In genomic region chr2:68646303-68646702, GRCh38 we compare ENCODE assay signal across 15 cellular contexts. TPM values are rescaled to one million over a fixed set of nuclear protein-coding genes. Genes with fewer than 3 reads are reported as not detected.
DNase-seq lines count a peak whose midpoint lies in the region; ATAC-seq and TF ChIP-seq lines count a peak whose summit lies in the region.
"Had no signal": no experiment of that assay in that cellular context is flagged by ENCODE, and none has a peak within 500 bp of the region (broad histone marks: within the 10 kb centered on the region; RNA-seq: fewer than 3 reads in every experiment).

No MANE protein-coding gene starts in this region.

- H3K27ac Mint-ChIP-seq in neural progenitor cell = no peak overlapping the region
- H3K27ac Mint-ChIP-seq: activated naive CD8-positive, alpha-beta T cell treated with anti-CD3 and anti-CD28 coated beads, Interleukin-2, amount 10 ng/mL, durations not matched to agents 7 days and 5 days had no signal

- H3K9me3 Mint-ChIP-seq in neural progenitor cell = peaks cover 8% of the 10 kb centered on the region

- no peaks in the 10 kb centered on the region for H3K36me3 ChIP-seq in neural progenitor cell
- H3K36me3 ChIP-seq: gastrocnemius medialis, thyroid gland had no signal

- H3K9me3 ChIP-seq in neural progenitor cell (ENCODE audit: low read depth) = no peaks in the 10 kb centered on the region
- H3K9me3 ChIP-seq: gastrocnemius medialis, thyroid gland had no signal

- H3K36me3 Mint-ChIP-seq in neural progenitor cell = no peaks in the 10 kb centered on the region

- H3K4me3 ChIP-seq in NB4 (ENCODE audit: low read depth, low read length) (no peak overlapping the region), astrocyte of the cerebellum (ENCODE audit: low read depth, low read length) (no peak overlapping the region), neural progenitor cell (no peak overlapping the region)
- H3K4me3 ChIP-seq: gastrocnemius medialis, PC-9, thyroid gland had no signal

- no peaks in the 10 kb centered on the region for H4K20me1 ChIP-seq in neural progenitor cell (ENCODE audit: low read depth)

- H3K27ac ChIP-seq in neural progenitor cell = no peak overlapping the region
- H3K27ac ChIP-seq: gastrocnemius medialis, PC-9, thyroid gland had no signal

- peaks cover 42% of the 10 kb centered on the region for H3K27me3 Mint-ChIP-seq in neural progenitor cell (ENCODE audit: insufficient read depth, low read depth)

- TF ChIP-seq POLR2A in NB4 (IDR thresholded peaks at IDR 0.05; ENCODE audit: extremely low read depth, insufficient read length) = no peak

- DNase-seq in NCI-H2171 treated with DMSO at 0.1 percent for 48 hours (lab: John Stamatoyannopoulos, UW) = peak; percentile 18
- no peak for DNase-seq in NCI-H2171 (lab: John Stamatoyannopoulos, UW)
- DNase-seq in NB4 (ENCODE audit: low read depth) = peak; percentile 51
- no peak for DNase-seq in astrocyte of the cerebellum (ENCODE audit: low read depth)
- no peak for DNase-seq in neural progenitor cell (ENCODE audit: low spot score)
- DNase-seq: activated naive CD8-positive, alpha-beta T cell treated with anti-CD3 and anti-CD28 coated beads, Interleukin-2, amount 10 ng/mL, durations not matched to agents 7 days and 5 days; dermis blood vessel endothelial cell; gastrocnemius medialis; kidney glomerular epithelial cell; PC-9; T1000; thyroid gland had no signal

- H3K27me3 ChIP-seq in neural progenitor cell = peaks cover 43% of the 10 kb centered on the region

- H3K79me2 ChIP-seq in neural progenitor cell (ENCODE audit: low read depth) = no peaks in the 10 kb centered on the region

- H3K4me1 Mint-ChIP-seq in neural progenitor cell = peaks cover 7% of the 10 kb centered on the region

- peaks cover 4% of the 10 kb centered on the region for H3K4me1 ChIP-seq in neural progenitor cell
- H3K4me1 ChIP-seq: gastrocnemius medialis had no signal

- no peak overlapping the region for H3K9ac ChIP-seq in neural progenitor cell

- no peak overlapping the region for H2AFZ ChIP-seq in neural progenitor cell (replicated peaks)
- H2AFZ ChIP-seq: PC-9 had no signal

- ATAC-seq in HG02759 (IDR thresholded peaks at IDR 0.05; ENCODE audit: unreplicated experiment) (no peak), HG03354 (IDR thresholded peaks at IDR 0.05; ENCODE audit: poor library complexity, severe bottlenecking, unreplicated experiment) (no peak), GM18502 (IDR thresholded peaks at IDR 0.05; ENCODE audit: poor library complexity, unreplicated experiment) (no peak)
- ATAC-seq: gastrocnemius medialis had no signal

- H3K4me2 ChIP-seq in neural progenitor cell = no peak overlapping the region
- H3K4me2 ChIP-seq: PC-9 had no signal

- H3F3A ChIP-seq in neural progenitor cell (ENCODE audit: low read depth) = no peaks in the 10 kb centered on the region

- in situ Hi-C loops in astrocyte of the cerebellum (cut with HindIII; ENCODE audit: low sequenced_read_pairs) = no loop called here

- TF ChIP-seq CTCF in NB4 (IDR thresholded peaks at IDR 0.05; ENCODE audit: low read depth, low read length) (peak; percentile 53), astrocyte of the cerebellum (IDR thresholded peaks at IDR 0.05; ENCODE audit: low read depth, low read length, missing control alignments) (peak; percentile 19), neural progenitor cell (IDR thresholded peaks at IDR 0.05) (peak; percentile 13)

- H3K4me3 Mint-ChIP-seq in neural progenitor cell = no peak overlapping the region
- H3K4me3 Mint-ChIP-seq: activated naive CD8-positive, alpha-beta T cell treated with anti-CD3 and anti-CD28 coated beads, Interleukin-2, amount 10 ng/mL, durations not matched to agents 7 days and 5 days had no signal

RNA-seq across cellular contexts. Expression of gene PROKR1, which starts 2.9 kb away (rescaled TPM):
- 1.8 and 2.1 TPM in 2 replicates for total RNA-seq in neural progenitor cell (ENCODE audit: low replicate concordance)
- total RNA-seq: activated naive CD8-positive, alpha-beta T cell treated with anti-CD3 and anti-CD28 coated beads, Interleukin-2, amount 10 ng/mL, durations not matched to agents 7 days and 5 days; dermis blood vessel endothelial cell; PC-9; thyroid gland had no signal

Comparison
In these comparisons a context has a peak if more than half of its experiments do, and no peak if none do; other contexts are left out.
1. DNase-seq: peak in NCI-H2171 treated with DMSO at 0.1 percent for 48 hours (single experiment) and NB4 (single experiment); none in NCI-H2171 (single experiment), astrocyte of the cerebellum (single experiment) and neural progenitor cell (single experiment).
2. Peak in every context shown above with its lines, with median percentiles within 50 percentile points of each other: CTCF ChIP-seq.